2 cellular contexts compared by ENCODE assay signal in genomic region chr4:79297029-79297428, GRCh38.
TF ChIP-seq lines count a peak whose summit lies in the region.

No MANE protein-coding gene starts in this region.

TF ChIP-seq in H1, 55 proteins besides CTCF, POLR2A, EP300 and RAD21:
- TF ChIP-seq NRF1 (IDR thresholded peaks at IDR 0.05; ENCODE audit: low read depth, low read length) (no peak), CHD1 (IDR thresholded peaks at IDR 0.05; ENCODE audit: low read depth, low read length) (no peak), POU5F1 (IDR thresholded peaks at IDR 0.05; ENCODE audit: low read depth, low read length) (no peak), MAX (IDR thresholded peaks at IDR 0.05) (no peak), FOSL1 (IDR thresholded peaks at IDR 0.05; ENCODE audit: insufficient read depth, low read depth, low read length) (no peak), BCL11A (IDR thresholded peaks at IDR 0.05; ENCODE audit: low read depth in 2 of 2, low read length in 2 of 2) (no peak), CTBP2 (IDR thresholded peaks at IDR 0.05; ENCODE audit: borderline replicate concordance, insufficient read depth, insufficient read length, low read length) (no peak), YY1 (IDR thresholded peaks at IDR 0.05; ENCODE audit: low read depth, low read length) (no peak), ATF3 (IDR thresholded peaks at IDR 0.05; ENCODE audit: insufficient read depth, low read depth, low read length) (no peak), POLR2AphosphoS5 (IDR thresholded peaks at IDR 0.05; ENCODE audit: low read depth, low read length) (no peak), CBX5 (IDR thresholded peaks at IDR 0.05; ENCODE audit: low read depth, low read length) (no peak), BACH1 (IDR thresholded peaks at IDR 0.05; ENCODE audit: low read length) (no peak)

TF ChIP-seq in HepG2, 621 proteins besides CTCF, POLR2A, EP300 and RAD21:
- no peak for TF ChIP-seq ZNF749 (CRISPR knock-in tag; IDR thresholded peaks at IDR 0.05; ENCODE audit: borderline replicate concordance)
